Comparison of ENCODE assay signal across 8 cellular contexts in the genomic region with DNA sequence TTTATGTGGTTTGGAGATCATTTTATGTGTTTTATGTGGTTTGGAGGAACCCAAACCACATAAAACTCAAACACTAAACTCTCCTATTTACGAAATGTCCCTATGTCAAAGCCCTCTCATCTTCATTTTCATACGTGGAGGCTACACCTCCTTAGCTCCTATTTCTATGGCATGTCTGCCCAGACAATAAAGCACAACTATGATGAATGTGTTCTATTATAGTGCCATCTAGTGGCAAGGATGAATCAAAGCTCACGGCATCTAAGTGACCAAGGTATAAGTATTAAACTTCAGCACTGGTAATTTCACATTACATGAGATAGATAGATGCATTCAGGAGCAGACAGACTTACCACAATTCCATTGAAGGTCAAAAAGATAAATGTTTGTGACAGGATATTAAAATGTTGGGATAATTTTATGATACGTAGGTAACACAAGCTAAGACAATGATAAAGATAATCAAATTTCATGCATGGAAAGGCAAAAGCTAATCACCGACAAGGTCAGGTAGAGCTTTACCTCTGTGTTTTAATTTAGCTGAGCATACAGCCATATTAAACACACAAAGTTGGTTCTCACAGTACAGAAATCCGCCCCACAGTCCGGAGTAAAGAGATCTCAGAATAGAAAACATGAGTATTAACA.
A peak's percentile ranks its signal among the peaks of the same experiment; 100 is the strongest.
DNase-seq lines count a peak whose midpoint lies in the region; ATAC-seq and TF ChIP-seq lines count a peak whose summit lies in the region.

No MANE protein-coding gene starts in this region.

- DNase-seq in activated CD4-positive, alpha-beta T cell treated with anti-CD3 and anti-CD28 coated beads for 36 hours: no peak
- no peak for DNase-seq in activated CD4-positive, alpha-beta T cell treated with anti-CD3 and anti-CD28 coated beads, Interleukin-2, amount 50 U/mL, for 4 hours
- DNase-seq in KBM-7 (peak; percentile 23), WTC11 (ENCODE audit: low spot score) (no peak), right atrium auricular region (ENCODE audit: low spot score) (no peak)
- DNase-seq in stimulated activated naive B cell treated with anti-CD40 and anti-IgM and Interleukin-4, amounts not matched to agents 10 μg/mL and 1 μg/mL and 100 μg/mL, for 72 hours: no peak
- DNase-seq in stimulated activated CD4-positive, alpha-beta T cell treated with anti-CD3 and anti-CD28 coated beads, Interleukin-12 subunit alpha, Interleukin-12 subunit beta, amount 100 ng/mL, for 4 hours: no peak

- TF ChIP-seq CTCF in WTC11 (IDR thresholded peaks at IDR 0.05): peak; percentile 38; the same call in 1 of the 2 replicates
- peak; percentile 51 to 68 for TF ChIP-seq CTCF in right atrium auricular region (IDR thresholded peaks at IDR 0.05)

- H3K9me3 Mint-ChIP-seq in activated CD4-positive, alpha-beta T cell treated with anti-CD3 and anti-CD28 coated beads for 36 hours (ENCODE audit: low read depth): no peaks in the 10 kb centered on the region
- peaks cover 16% of the 10 kb centered on the region for H3K9me3 Mint-ChIP-seq in WTC11
- H3K9me3 Mint-ChIP-seq in stimulated activated naive B cell treated with anti-CD40 and anti-IgM and Interleukin-4, amounts not matched to agents 10 μg/mL and 1 μg/mL and 100 μg/mL, for 72 hours: no peaks in the 10 kb centered on the region

- no peak overlapping the region for H3K27ac Mint-ChIP-seq in activated CD4-positive, alpha-beta T cell treated with anti-CD3 and anti-CD28 coated beads for 36 hours
- no peak overlapping the region for H3K27ac Mint-ChIP-seq in WTC11
- H3K27ac Mint-ChIP-seq in stimulated activated naive B cell treated with anti-CD40 and anti-IgM and Interleukin-4, amounts not matched to agents 10 μg/mL and 1 μg/mL and 100 μg/mL, for 72 hours: no peak overlapping the region

- ATAC-seq in activated CD4-positive, alpha-beta T cell treated with anti-CD3 and anti-CD28 coated beads for 36 hours: peak; percentile 87
- ATAC-seq in GM21723 (IDR thresholded peaks at IDR 0.05; ENCODE audit: unreplicated experiment) (peak; percentile 83), WTC11 (peak; percentile 78)
- peak; percentile 83 to 87 for ATAC-seq in stimulated activated naive B cell treated with anti-CD40 and anti-IgM and Interleukin-4, amounts not matched to agents 10 μg/mL and 1 μg/mL and 100 μg/mL, for 72 hours (replicated peaks)

- CTCF ChIA-PET in activated CD4-positive, alpha-beta T cell treated with anti-CD3 and anti-CD28 coated beads for 36 hours (lab: Charles Lee): interaction anchor here (0.6 to 1.9 kb wide), 21 partner anchors 9 to 1975 kb away, joined by 3 to 12 read pairs (median 3); no protein-coding TSS in a partner anchor
- CTCF ChIA-PET in WTC11 (lab: Charles Lee): interaction anchor here (0.5 to 1.7 kb wide), 29 partner anchors 10 to 826 kb away, joined by 3 to 10 read pairs (median 4); a partner anchor contains a TSS

- H3K27me3 Mint-ChIP-seq in activated CD4-positive, alpha-beta T cell treated with anti-CD3 and anti-CD28 coated beads for 36 hours: peaks cover 17% of the 10 kb centered on the region
- H3K27me3 Mint-ChIP-seq in WTC11 (ENCODE audit: low read depth): no peaks in the 10 kb centered on the region
- H3K27me3 Mint-ChIP-seq in stimulated activated naive B cell treated with anti-CD40 and anti-IgM and Interleukin-4, amounts not matched to agents 10 μg/mL and 1 μg/mL and 100 μg/mL, for 72 hours: peaks cover 15 to 24% of the 10 kb centered on the region in 2 donors

- H3K9me3 ChIP-seq in right atrium auricular region: no peaks in the 10 kb centered on the region

- no peaks in the 10 kb centered on the region for H3K27me3 ChIP-seq in right atrium auricular region

- no peaks in the 10 kb centered on the region for H3K36me3 ChIP-seq in right atrium auricular region

- intact Hi-C loops in activated CD4-positive, alpha-beta T cell treated with anti-CD3 and anti-CD28 coated beads for 36 hours (cut with DNase I, micrococcal nuclease): loop anchor here (5.0 to 10.0 kb wide), 3 partner anchors 803 to 1810 kb away; no protein-coding TSS in a partner anchor

- in situ Hi-C loops in KBM-7 (cut with MboI; ENCODE audit: low pct_unique_long_range_greater_than_20kb, low sequenced_read_pairs): no loop called here

- H3K36me3 Mint-ChIP-seq in activated CD4-positive, alpha-beta T cell treated with anti-CD3 and anti-CD28 coated beads for 36 hours (ENCODE audit: low read depth): no peaks in the 10 kb centered on the region
- peaks cover 9% of the 10 kb centered on the region; the same call in 1 of the 2 replicates for H3K36me3 Mint-ChIP-seq in WTC11
- H3K36me3 Mint-ChIP-seq in stimulated activated naive B cell treated with anti-CD40 and anti-IgM and Interleukin-4, amounts not matched to agents 10 μg/mL and 1 μg/mL and 100 μg/mL, for 72 hours: no peaks in the 10 kb centered on the region

- H3K4me3 ChIP-seq in right atrium auricular region: no peak overlapping the region

- no peak overlapping the region for H3K4me3 Mint-ChIP-seq in activated CD4-positive, alpha-beta T cell treated with anti-CD3 and anti-CD28 coated beads for 36 hours
- no peak overlapping the region for H3K4me3 Mint-ChIP-seq in WTC11
- H3K4me3 Mint-ChIP-seq in stimulated activated naive B cell treated with anti-CD40 and anti-IgM and Interleukin-4, amounts not matched to agents 10 μg/mL and 1 μg/mL and 100 μg/mL, for 72 hours: no peak overlapping the region

- H3K4me1 Mint-ChIP-seq in activated CD4-positive, alpha-beta T cell treated with anti-CD3 and anti-CD28 coated beads for 36 hours: peaks cover 3% of the 10 kb centered on the region
- H3K4me1 Mint-ChIP-seq in WTC11: 0 out of 2 replicates have a peak, but pooled peaks cover 5% of the 10 kb centered on the region
- peaks cover 2 to 5% of the 10 kb centered on the region in 2 donors for H3K4me1 Mint-ChIP-seq in stimulated activated naive B cell treated with anti-CD40 and anti-IgM and Interleukin-4, amounts not matched to agents 10 μg/mL and 1 μg/mL and 100 μg/mL, for 72 hours

- POLR2A ChIA-PET in activated CD4-positive, alpha-beta T cell treated with anti-CD3 and anti-CD28 coated beads for 36 hours (lab: Charles Lee): no interaction called here
- POLR2A ChIA-PET in WTC11 (lab: Charles Lee): no interaction called here

- H3K4me1 ChIP-seq in right atrium auricular region: no peaks in the 10 kb centered on the region

- no peak overlapping the region for H3K27ac ChIP-seq in right atrium auricular region

TF ChIP-seq in WTC11, 78 proteins besides CTCF, POLR2A, EP300 and RAD21:
- TF ChIP-seq ZNF423 (CRISPR knock-in tag; IDR thresholded peaks at IDR 0.05): no peak
- TF ChIP-seq, protein P1, sequence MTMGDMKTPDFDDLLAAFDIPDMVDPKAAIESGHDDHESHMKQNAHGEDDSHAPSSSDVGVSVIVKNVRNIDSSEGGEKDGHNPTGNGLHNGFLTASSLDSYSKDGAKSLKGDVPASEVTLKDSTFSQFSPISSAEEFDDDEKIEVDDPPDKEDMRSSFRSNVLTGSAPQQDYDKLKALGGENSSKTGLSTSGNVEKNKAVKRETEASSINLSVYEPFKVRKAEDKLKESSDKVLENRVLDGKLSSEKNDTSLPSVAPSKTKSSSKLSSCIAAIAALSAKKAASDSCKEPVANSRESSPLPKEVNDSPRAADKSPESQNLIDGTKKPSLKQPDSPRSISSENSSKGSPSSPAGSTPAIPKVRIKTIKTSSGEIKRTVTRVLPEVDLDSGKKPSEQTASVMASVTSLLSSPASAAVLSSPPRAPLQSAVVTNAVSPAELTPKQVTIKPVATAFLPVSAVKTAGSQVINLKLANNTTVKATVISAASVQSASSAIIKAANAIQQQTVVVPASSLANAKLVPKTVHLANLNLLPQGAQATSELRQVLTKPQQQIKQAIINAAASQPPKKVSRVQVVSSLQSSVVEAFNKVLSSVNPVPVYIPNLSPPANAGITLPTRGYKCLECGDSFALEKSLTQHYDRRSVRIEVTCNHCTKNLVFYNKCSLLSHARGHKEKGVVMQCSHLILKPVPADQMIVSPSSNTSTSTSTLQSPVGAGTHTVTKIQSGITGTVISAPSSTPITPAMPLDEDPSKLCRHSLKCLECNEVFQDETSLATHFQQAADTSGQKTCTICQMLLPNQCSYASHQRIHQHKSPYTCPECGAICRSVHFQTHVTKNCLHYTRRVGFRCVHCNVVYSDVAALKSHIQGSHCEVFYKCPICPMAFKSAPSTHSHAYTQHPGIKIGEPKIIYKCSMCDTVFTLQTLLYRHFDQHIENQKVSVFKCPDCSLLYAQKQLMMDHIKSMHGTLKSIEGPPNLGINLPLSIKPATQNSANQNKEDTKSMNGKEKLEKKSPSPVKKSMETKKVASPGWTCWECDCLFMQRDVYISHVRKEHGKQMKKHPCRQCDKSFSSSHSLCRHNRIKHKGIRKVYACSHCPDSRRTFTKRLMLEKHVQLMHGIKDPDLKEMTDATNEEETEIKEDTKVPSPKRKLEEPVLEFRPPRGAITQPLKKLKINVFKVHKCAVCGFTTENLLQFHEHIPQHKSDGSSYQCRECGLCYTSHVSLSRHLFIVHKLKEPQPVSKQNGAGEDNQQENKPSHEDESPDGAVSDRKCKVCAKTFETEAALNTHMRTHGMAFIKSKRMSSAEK (CRISPR knock-in tag; IDR thresholded peaks at IDR 0.05; ENCODE audit: borderline replicate concordance): no peak
- no peak for TF ChIP-seq SOX15 (CRISPR knock-in tag; IDR thresholded peaks at IDR 0.05)
TF ChIP-seq in WTC11: peak in this region for 0.
